In the genomic region with DNA sequence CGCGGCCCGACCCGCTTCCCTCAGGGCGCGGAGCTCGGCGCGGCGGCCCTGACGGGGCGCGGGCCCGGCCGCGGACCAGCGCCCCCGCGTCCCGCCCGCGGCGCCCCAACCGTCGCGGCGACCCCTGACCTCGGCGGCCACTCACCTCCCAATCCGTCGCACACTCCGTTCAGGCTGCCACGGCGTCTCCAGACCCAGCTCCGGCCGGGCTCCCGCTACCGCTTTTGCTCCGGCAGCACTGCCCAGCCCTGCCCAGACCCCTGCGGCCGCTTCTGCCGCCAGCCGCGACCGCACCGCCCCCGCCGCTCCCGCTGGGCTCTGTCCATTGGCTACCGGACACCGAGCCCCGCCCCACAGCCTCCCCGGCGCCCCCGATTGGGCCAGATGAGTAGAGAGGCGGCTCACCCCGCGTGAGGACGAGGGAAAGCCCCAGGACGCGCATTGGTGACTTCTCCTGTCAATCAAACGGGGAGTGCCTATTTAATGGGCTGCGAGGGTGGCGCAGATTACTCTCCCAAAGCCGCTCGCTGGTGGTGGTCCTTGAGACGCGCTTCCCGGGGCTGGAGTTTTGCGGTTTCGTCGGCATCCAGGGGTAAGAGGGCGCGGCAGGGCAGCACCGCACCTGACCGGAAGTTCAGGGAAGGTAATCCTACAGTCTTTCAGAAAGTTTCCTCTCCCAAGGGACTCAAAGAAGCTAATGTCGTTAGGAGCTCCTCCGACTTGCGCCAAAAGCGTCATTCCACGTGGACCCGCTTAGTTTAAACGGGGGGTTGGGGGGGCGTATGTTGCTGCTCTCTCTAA, we compare ENCODE assay signal across 8 cellular contexts. TPM values are rescaled to one million over a fixed set of nuclear protein-coding genes. Genes with fewer than 3 reads are reported as not detected.
A peak's percentile ranks its signal among the peaks of the same experiment; 100 is the strongest.
DNase-seq lines count a peak whose midpoint lies in the region; ATAC-seq and TF ChIP-seq lines count a peak whose summit lies in the region.

A gene with protein sequence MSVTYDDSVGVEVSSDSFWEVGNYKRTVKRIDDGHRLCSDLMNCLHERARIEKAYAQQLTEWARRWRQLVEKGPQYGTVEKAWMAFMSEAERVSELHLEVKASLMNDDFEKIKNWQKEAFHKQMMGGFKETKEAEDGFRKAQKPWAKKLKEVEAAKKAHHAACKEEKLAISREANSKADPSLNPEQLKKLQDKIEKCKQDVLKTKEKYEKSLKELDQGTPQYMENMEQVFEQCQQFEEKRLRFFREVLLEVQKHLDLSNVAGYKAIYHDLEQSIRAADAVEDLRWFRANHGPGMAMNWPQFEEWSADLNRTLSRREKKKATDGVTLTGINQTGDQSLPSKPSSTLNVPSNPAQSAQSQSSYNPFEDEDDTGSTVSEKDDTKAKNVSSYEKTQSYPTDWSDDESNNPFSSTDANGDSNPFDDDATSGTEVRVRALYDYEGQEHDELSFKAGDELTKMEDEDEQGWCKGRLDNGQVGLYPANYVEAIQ (minus strand): TSS at position 274 of the 801 bp plus-strand sequence. CDS start 103,069 bp downstream, outside the sequence.

- no peaks in the 10 kb centered on the region for H3K9me3 ChIP-seq in CD8-positive, alpha-beta T cell (ENCODE audit: low read length)

- no peaks in the 10 kb centered on the region for H3K9me3 Mint-ChIP-seq in CD8-positive, alpha-beta T cell
- H3K9me3 Mint-ChIP-seq in activated CD4-positive, alpha-beta memory T cell treated with anti-CD3 and anti-CD28 coated beads for 36 hours = no peaks in the 10 kb centered on the region

- peak within 1 kb of the TSS; percentile 85 for H3K4me3 ChIP-seq in CD8-positive, alpha-beta T cell (ENCODE audit: low read depth, low read length)
- H3K4me3 ChIP-seq in dorsolateral prefrontal cortex = peak within 1 kb of the TSS; percentile 41 to 93 (median 75)
- H3K4me3 ChIP-seq in lower leg skin (ENCODE audit: low read depth, poor library complexity, severe bottlenecking) = peak within 1 kb of the TSS; percentile 83

- H3K27me3 Mint-ChIP-seq in CD8-positive, alpha-beta T cell (ENCODE audit: low read depth) = no peaks in the 10 kb centered on the region
- H3K27me3 Mint-ChIP-seq in activated CD4-positive, alpha-beta memory T cell treated with anti-CD3 and anti-CD28 coated beads for 36 hours = no peaks in the 10 kb centered on the region

- H3K36me3 Mint-ChIP-seq in CD8-positive, alpha-beta T cell = peaks cover 5% of the 10 kb centered on the region
- H3K36me3 Mint-ChIP-seq in activated CD4-positive, alpha-beta memory T cell treated with anti-CD3 and anti-CD28 coated beads for 36 hours = no peaks in the 10 kb centered on the region

- intact Hi-C loops in CD8-positive, alpha-beta T cell (cut with DNase I, micrococcal nuclease) = loop anchor here (1.0 to 10.0 kb wide), 8 partner anchors 74 to 920 kb away; a partner anchor contains a TSS
- intact Hi-C loops in activated CD4-positive, alpha-beta memory T cell treated with anti-CD3 and anti-CD28 coated beads for 36 hours (cut with micrococcal nuclease) = loop anchor here (2.0 to 5.0 kb wide), 2 partner anchors 50 to 158 kb away; a partner anchor contains a TSS
- intact Hi-C loops in dorsolateral prefrontal cortex (cut with DNase I) (loop anchor here (2.0 to 10.0 kb wide), 2 partner anchors 130 to 158 kb away; a partner anchor contains a TSS), lower leg skin (cut with DNase I; ENCODE audit: low total_unique reads) (no loop called here)

- H3K27ac ChIP-seq in CD8-positive, alpha-beta T cell (ENCODE audit: low read depth, low read length) = peak within 1 kb of the TSS; percentile 76
- peak within 1 kb of the TSS in 28 of 59 donors; percentile 3 to 82 (median 56) for H3K27ac ChIP-seq in dorsolateral prefrontal cortex

- peaks cover 33% of the 10 kb centered on the region for H3K4me1 Mint-ChIP-seq in CD8-positive, alpha-beta T cell (ENCODE audit: low read depth)
- peaks cover 23% of the 10 kb centered on the region for H3K4me1 Mint-ChIP-seq in activated CD4-positive, alpha-beta memory T cell treated with anti-CD3 and anti-CD28 coated beads for 36 hours (ENCODE audit: low read depth)

- DNase-seq in CD8-positive, alpha-beta T cell = peak; percentile 98 to 99 (median 99)
- DNase-seq in HK-2 (ENCODE audit: unreplicated experiment) = peak; percentile 98
- DNase-seq in NCI-H82 treated with DMSO at 0.1 percent for 48 hours (lab: John Stamatoyannopoulos, UW; ENCODE audit: unreplicated experiment) = peak; percentile 82
- peak; percentile 99 for DNase-seq in activated CD4-positive, alpha-beta memory T cell treated with anti-CD3 and anti-CD28 coated beads for 36 hours
- peak; percentile 99 to 100 (median 99) for DNase-seq in dorsolateral prefrontal cortex
- peak; percentile 99 to 100 for DNase-seq in lower leg skin (ENCODE audit: low spot score in 2 of 2)
- peak; percentile 98 to 99 for DNase-seq in stimulated activated CD4-positive, alpha-beta T cell treated with anti-CD3 and anti-CD28 coated beads, Interleukin-4, amount 100 ng/mL, for 4 hours

- no peak for TF ChIP-seq CTCF in CD8-positive, alpha-beta T cell (IDR thresholded peaks at IDR 0.05)
- TF ChIP-seq CTCF in dorsolateral prefrontal cortex (IDR thresholded peaks at IDR 0.05 in 54 of 56, conservative IDR thresholded peaks at IDR 0.05 in 2 of 56; ENCODE audit: low read depth in 1 of 56, partially characterized antibody in 56 of 56) (peak in 14 of 56 donors; percentile 7 to 38 (median 18)), lower leg skin (IDR thresholded peaks at IDR 0.05) (no peak)

- no peaks in the 10 kb centered on the region for H3K27me3 ChIP-seq in CD8-positive, alpha-beta T cell (ENCODE audit: insufficient read depth, low read length)
- no peaks in the 10 kb centered on the region for H3K27me3 ChIP-seq in dorsolateral prefrontal cortex

- WGBS in lower leg skin, 2 donors = 0% methylated on average over 61 to 77 of the region's 84 CpGs

- CTCF ChIA-PET in CD8-positive, alpha-beta T cell (lab: Charles Lee) = interaction anchor here (0.7 kb wide), 1 partner anchor 30 kb away, joined by 3 read pairs; no protein-coding TSS in a partner anchor
- CTCF ChIA-PET in activated CD4-positive, alpha-beta memory T cell treated with anti-CD3 and anti-CD28 coated beads for 36 hours (lab: Charles Lee) = interaction anchor here (0.6 to 2.5 kb wide), 7 partner anchors 12 to 1184 kb away, joined by 3 to 9 read pairs (median 5); no protein-coding TSS in a partner anchor

- H3K36me3 ChIP-seq in CD8-positive, alpha-beta T cell (ENCODE audit: insufficient read depth, low read length) = no peaks in the 10 kb centered on the region

- POLR2A ChIA-PET in CD8-positive, alpha-beta T cell (lab: Charles Lee) = interaction anchor here (0.6 to 1.5 kb wide), 8 partner anchors 8 to 702 kb away, joined by 3 to 9 read pairs (median 3); a partner anchor contains a TSS
- POLR2A ChIA-PET in activated CD4-positive, alpha-beta memory T cell treated with anti-CD3 and anti-CD28 coated beads for 36 hours (lab: Charles Lee) = interaction anchor here (0.6 to 2.2 kb wide), 10 partner anchors 10 to 372 kb away, joined by 3 to 10 read pairs (median 3); a partner anchor contains a TSS

- H3K4me3 Mint-ChIP-seq in CD8-positive, alpha-beta T cell = peak within 1 kb of the TSS; percentile 98
- H3K4me3 Mint-ChIP-seq in activated CD4-positive, alpha-beta memory T cell treated with anti-CD3 and anti-CD28 coated beads for 36 hours = peak within 1 kb of the TSS; percentile 93

- ATAC-seq in CD8-positive, alpha-beta T cell = peak; percentile 98
- peak; percentile 92 for ATAC-seq in GM19455 (IDR thresholded peaks at IDR 0.05; ENCODE audit: unreplicated experiment)

- peaks cover 14% of the 10 kb centered on the region for H3K4me1 ChIP-seq in CD8-positive, alpha-beta T cell (ENCODE audit: insufficient read depth, low read length)

- H3K27ac Mint-ChIP-seq in CD8-positive, alpha-beta T cell = peak within 1 kb of the TSS; percentile 97
- peak within 1 kb of the TSS; percentile 82 for H3K27ac Mint-ChIP-seq in activated CD4-positive, alpha-beta memory T cell treated with anti-CD3 and anti-CD28 coated beads for 36 hours

- TF ChIP-seq POLR2A in lower leg skin (IDR thresholded peaks at IDR 0.05) = peak in 1 of 2 donors; percentile 84

RNA-seq across cellular contexts. Expression of the gene that starts here (rescaled TPM):
- total RNA-seq in CD8-positive, alpha-beta T cell = 10 to 100 TPM; 16.8 to 18.5 TPM
- total RNA-seq in activated CD4-positive, alpha-beta memory T cell treated with anti-CD3 and anti-CD28 coated beads for 36 hours = 10 to 100 TPM; 35.0 to 35.9 TPM
- total RNA-seq in dorsolateral prefrontal cortex (10 to 100 TPM; 32.7 to 64.6 (median 48.1) TPM), lower leg skin (10 to 100 TPM; 46.3 to 88.8 (median 58.2) TPM)
